ENCODE assay signal across 24 cellular contexts in the genomic region with DNA sequence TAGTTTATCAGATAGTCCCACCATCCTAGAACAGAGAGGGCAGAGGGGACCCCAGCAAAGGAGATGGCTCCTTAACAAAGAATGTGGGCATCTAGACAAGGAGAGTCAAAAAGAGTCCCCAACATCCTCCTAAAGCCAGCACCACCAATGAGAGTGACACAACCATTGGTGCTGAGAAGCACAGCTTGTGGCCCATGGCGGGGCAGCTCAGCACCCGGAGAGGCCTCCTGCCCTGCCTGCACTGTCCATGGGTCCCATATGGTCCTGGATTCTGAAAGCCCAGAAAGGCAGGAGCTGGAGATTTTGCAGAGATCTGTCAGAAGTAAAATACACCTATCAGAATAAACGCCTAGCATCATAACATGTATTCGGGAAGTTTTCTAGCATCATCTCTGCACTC.
"Had no signal": no experiment of that assay in that cellular context is flagged by ENCODE, and none has a peak within 500 bp of the region (broad histone marks: within the 10 kb centered on the region; RNA-seq: fewer than 3 reads in every experiment).

No MANE protein-coding gene starts in this region.

- H3K27ac Mint-ChIP-seq: activated CD4-positive, alpha-beta T cell treated with anti-CD3 and anti-CD28 coated beads for 36 hours; activated CD8-positive, alpha-beta T cell treated with anti-CD3 and anti-CD28 coated beads for 36 hours; activated naive CD4-positive, alpha-beta T cell treated with anti-CD3 and anti-CD28 coated beads, Interleukin-2, amount 10 ng/mL, durations not matched to agents 7 days and 5 days; activated naive CD8-positive, alpha-beta T cell treated with anti-CD3 and anti-CD28 coated beads, Interleukin-2, amount 50 U/mL, for 24 hours; T-cell; WTC11 had no signal

- H3K4me3 ChIP-seq: colonic mucosa, pancreas, tibial nerve had no signal

- H3K9me3 ChIP-seq: colonic mucosa, pancreas, tibial nerve had no signal

- H3K27me3 ChIP-seq: brain microvascular endothelial cell, colonic mucosa, pancreas, tibial nerve had no signal

- H3K4me3 Mint-ChIP-seq: activated CD4-positive, alpha-beta T cell treated with anti-CD3 and anti-CD28 coated beads for 36 hours; activated CD8-positive, alpha-beta T cell treated with anti-CD3 and anti-CD28 coated beads for 36 hours; activated naive CD4-positive, alpha-beta T cell treated with anti-CD3 and anti-CD28 coated beads, Interleukin-2, amount 10 ng/mL, durations not matched to agents 7 days and 5 days; activated naive CD8-positive, alpha-beta T cell treated with anti-CD3 and anti-CD28 coated beads, Interleukin-2, amount 50 U/mL, for 24 hours; activated T-cell treated with anti-CD3 and anti-CD28 coated beads, Interleukin-2, amount 50 U/mL, for 4 hours; central memory CD8-positive, alpha-beta T cell; naive B cell; T-cell; WTC11 had no signal

- H3K4me1 ChIP-seq: colonic mucosa had no signal

- H3K27ac ChIP-seq: brain microvascular endothelial cell, colonic mucosa had no signal

- H3K9me3 Mint-ChIP-seq: activated CD8-positive, alpha-beta T cell treated with anti-CD3 and anti-CD28 coated beads for 36 hours; activated naive CD4-positive, alpha-beta T cell treated with anti-CD3 and anti-CD28 coated beads, Interleukin-2, amount 10 ng/mL, durations not matched to agents 7 days and 5 days; activated naive CD8-positive, alpha-beta T cell treated with anti-CD3 and anti-CD28 coated beads, Interleukin-2, amount 50 U/mL, for 24 hours; activated T-cell treated with anti-CD3 and anti-CD28 coated beads, Interleukin-2, amount 50 U/mL, for 4 hours; central memory CD8-positive, alpha-beta T cell; T-cell had no signal

- H3K36me3 ChIP-seq: brain microvascular endothelial cell, colonic mucosa, pancreas, tibial nerve had no signal

- DNase-seq: activated CD4-positive, alpha-beta T cell treated with anti-CD3 and anti-CD28 coated beads for 36 hours; activated CD8-positive, alpha-beta T cell treated with anti-CD3 and anti-CD28 coated beads for 36 hours; activated effector memory CD4-positive, alpha-beta T cell treated with Interleukin-2 at 50 U/mL for 16 hours; activated naive CD4-positive, alpha-beta T cell treated with anti-CD3 and anti-CD28 coated beads, Interleukin-2, amount 10 ng/mL, durations not matched to agents 7 days and 5 days; activated naive CD8-positive, alpha-beta T cell treated with anti-CD3 and anti-CD28 coated beads, Interleukin-2, amount 50 U/mL, for 24 hours; activated T-cell treated with anti-CD3 and anti-CD28 coated beads, Interleukin-2, amount 50 U/mL, for 4 hours; anterior cingulate cortex; brain microvascular endothelial cell; colonic mucosa; effector CD4-positive, alpha-beta T cell; hippocampal formation; mammary epithelial cell; naive B cell; SHP77 treated with DMSO at 0.1 percent for 48 hours; stimulated activated CD4-positive, alpha-beta T cell treated with anti-CD3 and anti-CD28 coated beads, Interleukin-12 subunit alpha, Interleukin-12 subunit beta, amount 100 ng/mL, for 4 hours; stimulated activated CD4-positive, alpha-beta T cell treated with anti-CD3 and anti-CD28 coated beads, Interleukin-2, amount 100 ng/mL, for 24 hours; stimulated activated naive CD4-positive, alpha-beta T cell treated with Interleukin-2 at 50 U/mL for 16 hours; T-cell had no signal

- H3K4me1 Mint-ChIP-seq: central memory CD8-positive, alpha-beta T cell had no signal

- ATAC-seq: activated CD4-positive, alpha-beta T cell treated with anti-CD3 and anti-CD28 coated beads for 36 hours; activated CD8-positive, alpha-beta T cell treated with anti-CD3 and anti-CD28 coated beads for 36 hours; activated naive CD8-positive, alpha-beta T cell treated with anti-CD3 and anti-CD28 coated beads, Interleukin-2, amount 50 U/mL, for 24 hours; activated T-cell treated with anti-CD3 and anti-CD28 coated beads, Interleukin-2, amount 50 U/mL, for 4 hours; esophagus mucosa; pancreas; SK-N-SH treated with all-trans-retinoic acid at 6 μM for 48 hours; T-cell; WTC11 had no signal

- H3K36me3 Mint-ChIP-seq: activated naive CD4-positive, alpha-beta T cell treated with anti-CD3 and anti-CD28 coated beads, Interleukin-2, amount 10 ng/mL, durations not matched to agents 7 days and 5 days; naive B cell; T-cell; WTC11 had no signal
